In the genomic region with DNA sequence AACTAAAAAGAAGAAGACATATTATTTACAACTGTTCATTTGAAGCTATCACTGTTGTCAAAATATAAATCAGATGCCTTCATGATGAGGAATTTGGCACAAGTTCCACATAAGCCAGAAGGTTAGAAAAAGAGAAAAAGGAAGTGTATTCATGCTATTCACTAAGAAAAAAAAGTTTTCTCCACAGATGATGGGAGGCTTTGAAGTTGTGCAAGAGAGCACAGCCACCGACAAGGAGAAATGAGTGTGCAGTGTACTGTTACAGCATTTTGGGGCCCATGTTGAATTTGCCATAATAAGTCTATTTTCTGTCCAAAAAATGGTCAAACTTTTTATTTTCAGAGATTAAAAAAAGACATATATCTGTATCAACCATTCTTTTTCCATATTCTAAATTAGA, we compare ENCODE assay signal across 20 cellular contexts. TPM values are rescaled to one million over a fixed set of nuclear protein-coding genes. Genes with fewer than 3 reads are reported as not detected.
DNase-seq lines count a peak whose midpoint lies in the region; ATAC-seq and TF ChIP-seq lines count a peak whose summit lies in the region.
"Had no signal": no experiment of that assay in that cellular context is flagged by ENCODE, and none has a peak within 500 bp of the region (broad histone marks: within the 10 kb centered on the region; RNA-seq: fewer than 3 reads in every experiment).

No MANE protein-coding gene starts in this region.

- no peaks in the 10 kb centered on the region for H3K36me3 Mint-ChIP-seq in stimulated activated memory B cell treated with anti-CD40 and anti-IgM and Interleukin-4, amounts not matched to agents 10 μg/mL and 1 μg/mL and 100 μg/mL, for 72 hours

- ATAC-seq in HG02759 (IDR thresholded peaks at IDR 0.05; ENCODE audit: unreplicated experiment), result peak; percentile 33
- ATAC-seq in stimulated activated memory B cell treated with anti-CD40 and anti-IgM and Interleukin-4, amounts not matched to agents 10 μg/mL and 1 μg/mL and 100 μg/mL, for 72 hours, result peak; percentile 92
- ATAC-seq: activated CD4-positive, alpha-beta T cell treated with anti-CD3 and anti-CD28 coated beads for 36 hours had no signal

- no peaks in the 10 kb centered on the region for H3K36me3 ChIP-seq in thyroid gland
- H3K36me3 ChIP-seq: Peyer's patch had no signal

- H3K9me3 ChIP-seq in thyroid gland, result no peaks in the 10 kb centered on the region
- H3K9me3 ChIP-seq: Peyer's patch had no signal

- intact Hi-C loops in thyroid gland (cut with DNase I), result no loop called here

- H3K27me3 Mint-ChIP-seq in stimulated activated memory B cell treated with anti-CD40 and anti-IgM and Interleukin-4, amounts not matched to agents 10 μg/mL and 1 μg/mL and 100 μg/mL, for 72 hours, result no peaks in the 10 kb centered on the region
- H3K27me3 Mint-ChIP-seq: activated CD4-positive, alpha-beta T cell treated with anti-CD3 and anti-CD28 coated beads for 36 hours; activated T-cell treated with anti-CD3 and anti-CD28 coated beads, Interleukin-2, amount 50 U/mL, for 24 hours; CD4-positive, alpha-beta memory T cell; stimulated activated naive CD8-positive, alpha-beta T cell treated with anti-CD3 and anti-CD28 coated beads, Interleukin-15, Interleukin-2, amounts not matched to agents 100 ng/mL and 50 ng/mL, for 24 hours had no signal

- no peak overlapping the region for H3K27ac Mint-ChIP-seq in stimulated activated memory B cell treated with anti-CD40 and anti-IgM and Interleukin-4, amounts not matched to agents 10 μg/mL and 1 μg/mL and 100 μg/mL, for 72 hours
- H3K27ac Mint-ChIP-seq: activated CD4-positive, alpha-beta T cell treated with anti-CD3 and anti-CD28 coated beads for 36 hours; activated T-cell treated with anti-CD3 and anti-CD28 coated beads, Interleukin-2, amount 50 U/mL, for 24 hours; CD4-positive, alpha-beta memory T cell; stimulated activated naive CD8-positive, alpha-beta T cell treated with anti-CD3 and anti-CD28 coated beads, Interleukin-15, Interleukin-2, amounts not matched to agents 100 ng/mL and 50 ng/mL, for 24 hours; T-helper 2 cell treated with Interferon-gamma antibody and Interleukin-4, amounts not matched to agents 5 μg/mL and 100 μg/mL, for 36 hours had no signal

- peak overlapping the region; percentile 1 for H3K27ac ChIP-seq in epithelial cell of prostate
- no peak overlapping the region for H3K27ac ChIP-seq in thyroid gland
- H3K27ac ChIP-seq: Peyer's patch had no signal

- peaks cover 3% of the 10 kb centered on the region for H3K9me3 Mint-ChIP-seq in stimulated activated memory B cell treated with anti-CD40 and anti-IgM and Interleukin-4, amounts not matched to agents 10 μg/mL and 1 μg/mL and 100 μg/mL, for 72 hours

- no peak for TF ChIP-seq CTCF in thyroid gland (IDR thresholded peaks at IDR 0.05)

- no peak overlapping the region for H3K4me3 ChIP-seq in thyroid gland (replicated peaks in 1 of 3)
- H3K4me3 ChIP-seq: Peyer's patch had no signal

- H3K27me3 ChIP-seq in thyroid gland, result no peaks in the 10 kb centered on the region
- H3K27me3 ChIP-seq: Peyer's patch had no signal

- peaks cover 58% of the 10 kb centered on the region for H3K4me1 Mint-ChIP-seq in stimulated activated memory B cell treated with anti-CD40 and anti-IgM and Interleukin-4, amounts not matched to agents 10 μg/mL and 1 μg/mL and 100 μg/mL, for 72 hours

- 24 to 44% methylated on average over 1 of the region's 1 CpG for WGBS in thyroid gland, 2 donors

- no peak overlapping the region for H3K4me3 Mint-ChIP-seq in stimulated activated memory B cell treated with anti-CD40 and anti-IgM and Interleukin-4, amounts not matched to agents 10 μg/mL and 1 μg/mL and 100 μg/mL, for 72 hours
- H3K4me3 Mint-ChIP-seq: activated CD4-positive, alpha-beta T cell treated with anti-CD3 and anti-CD28 coated beads for 36 hours; activated T-cell treated with anti-CD3 and anti-CD28 coated beads, Interleukin-2, amount 50 U/mL, for 24 hours; CD4-positive, alpha-beta memory T cell; stimulated activated naive CD8-positive, alpha-beta T cell treated with anti-CD3 and anti-CD28 coated beads, Interleukin-15, Interleukin-2, amounts not matched to agents 100 ng/mL and 50 ng/mL, for 24 hours; T-helper 2 cell treated with Interferon-gamma antibody and Interleukin-4, amounts not matched to agents 5 μg/mL and 100 μg/mL, for 36 hours had no signal

- no peak for TF ChIP-seq POLR2A in thyroid gland (IDR thresholded peaks at IDR 0.05)

- DNase-seq in NAMALWA (ENCODE audit: low spot score) (peak; percentile 26), epithelial cell of prostate (ENCODE audit: low read depth, low spot score) (no peak), thyroid gland (no peak), islet precursor cell (no peak), NCI-H1092 (lab: John Stamatoyannopoulos, UW) (no peak)
- DNase-seq: activated CD4-positive, alpha-beta T cell treated with anti-CD3 and anti-CD28 coated beads for 36 hours; activated T-cell treated with anti-CD3 and anti-CD28 coated beads, Interleukin-2, amount 50 U/mL, for 24 hours; CD4-positive, alpha-beta memory T cell; cerebellar nuclear complex; NCI-H1417; NCI-H524 had no signal

- H3K4me1 ChIP-seq in thyroid gland, result peaks cover 0 to 16% of the 10 kb centered on the region in 2 donors

RNA-seq across cellular contexts. Expression of gene IFNK, which starts 32.9 kb away (rescaled TPM):
- not detected for total RNA-seq in thyroid gland
- total RNA-seq: activated CD4-positive, alpha-beta T cell treated with anti-CD3 and anti-CD28 coated beads for 36 hours; CD4-positive, alpha-beta memory T cell; endothelial cell of umbilical vein; G401; lower leg skin; Peyer's patch; skeletal muscle tissue had no signal

RNA-seq across cellular contexts. Expression of gene MOB3B, which starts 38.5 kb away (rescaled TPM):
- 10 to 100 TPM in 3 of 4 donors, 1 to 10 TPM in 1; 9.8 to 17.6 (median 14.6) TPM for total RNA-seq in thyroid gland
- total RNA-seq: endothelial cell of umbilical vein, G401 had no signal
